In genomic region chr7:2114052-2114451, GRCh38 we compare ENCODE assay signal across 13 cellular contexts.
DNase-seq lines count a peak whose midpoint lies in the region; ATAC-seq lines count a peak whose summit lies in the region.
"Had no signal": no experiment of that assay in that cellular context is flagged by ENCODE, and none has a peak within 500 bp of the region (broad histone marks: within the 10 kb centered on the region; RNA-seq: fewer than 3 reads in every experiment).

No MANE protein-coding gene starts in this region.

- peaks cover 56% of the 10 kb centered on the region for H3K4me1 ChIP-seq in SJSA1 (replicated peaks)
- H3K4me1 ChIP-seq in skeletal muscle satellite cell (ENCODE audit: control insufficient read depth, insufficient read depth, low read length), result peaks cover 57% of the 10 kb centered on the region

- H3K36me3 ChIP-seq in SJSA1, result peaks cover 16% of the 10 kb centered on the region
- H3K36me3 ChIP-seq in skeletal muscle satellite cell (ENCODE audit: insufficient read depth, low read length), result no peaks in the 10 kb centered on the region
- H3K36me3 ChIP-seq: gastroesophageal sphincter had no signal

- peaks cover 10% of the 10 kb centered on the region; the same call in 1 of the 2 replicates for H3K9me3 ChIP-seq in SJSA1 (replicated peaks)
- no peaks in the 10 kb centered on the region for H3K9me3 ChIP-seq in skeletal muscle satellite cell (replicated peaks; ENCODE audit: low read length)
- no peaks in the 10 kb centered on the region for H3K9me3 ChIP-seq in T-helper 17 cell (ENCODE audit: control insufficient read depth, low read length, poor library complexity, severe bottlenecking)
- H3K9me3 ChIP-seq: gastroesophageal sphincter had no signal

- H3K4me3 Mint-ChIP-seq in T-helper 17 cell, result no peak overlapping the region
- H3K4me3 Mint-ChIP-seq: stimulated activated naive CD8-positive, alpha-beta T cell treated with anti-CD3 and anti-CD28 coated beads, Interleukin-15, amount 100 ng/mL, for 72 hours had no signal

- ATAC-seq in T-helper 17 cell, result no peak
- ATAC-seq: gastroesophageal sphincter; stimulated activated naive CD8-positive, alpha-beta T cell treated with anti-CD3 and anti-CD28 coated beads, Interleukin-15, amount 100 ng/mL, for 72 hours had no signal

- H3K4me1 Mint-ChIP-seq in T-helper 17 cell, result peaks cover 25% of the 10 kb centered on the region

- no peak overlapping the region for H3K9ac ChIP-seq in skeletal muscle satellite cell (ENCODE audit: low read depth, low read length)

- H3K27ac ChIP-seq in SJSA1, result no peak overlapping the region; the same call in none of the 2 replicates
- H3K27ac ChIP-seq: gastroesophageal sphincter had no signal

- no peak overlapping the region for H3K27ac Mint-ChIP-seq in T-helper 17 cell

- H3K27me3 ChIP-seq in SJSA1 (replicated peaks) (no peaks in the 10 kb centered on the region), skeletal muscle satellite cell (ENCODE audit: control insufficient read depth, insufficient read depth, low read length) (no peaks in the 10 kb centered on the region)
- H3K27me3 ChIP-seq: gastroesophageal sphincter had no signal

- peak overlapping the region; percentile 44 for H3K4me2 ChIP-seq in skeletal muscle satellite cell (ENCODE audit: low read length)

- no peaks in the 10 kb centered on the region for H3K27me3 Mint-ChIP-seq in T-helper 17 cell
- H3K27me3 Mint-ChIP-seq: stimulated activated naive CD8-positive, alpha-beta T cell treated with anti-CD3 and anti-CD28 coated beads, Interleukin-15, amount 100 ng/mL, for 72 hours had no signal

- H3K4me3 ChIP-seq in SJSA1 (no peak overlapping the region), skeletal muscle satellite cell (ENCODE audit: low read length) (peak overlapping the region; percentile 37)
- H3K4me3 ChIP-seq: gastroesophageal sphincter had no signal

- no peaks in the 10 kb centered on the region for H3K36me3 Mint-ChIP-seq in T-helper 17 cell (ENCODE audit: low read depth)

- DNase-seq in GM04503 (ENCODE audit: low read depth) (peak; percentile 21), SJSA1 (ENCODE audit: low read depth in 1 of 2, low spot score in 2 of 2) (peak; percentile 59 to 74), fibroblast of gingiva (ENCODE audit: low read depth) (peak; percentile 67), medulla oblongata (ENCODE audit: extremely low spot score) (no peak), T-helper 17 cell (no peak)
- DNase-seq in stimulated activated naive CD4-positive, alpha-beta T cell treated with Interleukin-2 at 50 U/mL for 16 hours (lab: John Stamatoyannopoulos, UW), result no peak
- DNase-seq: activated T-cell treated with anti-CD3 and anti-CD28 coated beads, Interleukin-2, amount 50 U/mL, for 48 hours; DMS153; RPMI8226; stimulated activated CD4-positive, alpha-beta T cell treated with anti-CD3 and anti-CD28 coated beads, Interleukin-4, amount 100 ng/mL, for 1 hour; stimulated activated naive CD8-positive, alpha-beta T cell treated with anti-CD3 and anti-CD28 coated beads, Interleukin-15, amount 100 ng/mL, for 72 hours had no signal

Comparison
In these comparisons a context has a peak if more than half of its experiments do, and no peak if none do; other contexts are left out.
1. DNase-seq: peak in GM04503 (single experiment), SJSA1 (2 of 2) and fibroblast of gingiva (single experiment); none in medulla oblongata (single experiment), stimulated activated naive CD4-positive, alpha-beta T cell treated with Interleukin-2 at 50 U/mL for 16 hours (single experiment) and T-helper 17 cell (0 of 3).